Comparison of ENCODE assay signal across 21 cellular contexts in the genomic region with DNA sequence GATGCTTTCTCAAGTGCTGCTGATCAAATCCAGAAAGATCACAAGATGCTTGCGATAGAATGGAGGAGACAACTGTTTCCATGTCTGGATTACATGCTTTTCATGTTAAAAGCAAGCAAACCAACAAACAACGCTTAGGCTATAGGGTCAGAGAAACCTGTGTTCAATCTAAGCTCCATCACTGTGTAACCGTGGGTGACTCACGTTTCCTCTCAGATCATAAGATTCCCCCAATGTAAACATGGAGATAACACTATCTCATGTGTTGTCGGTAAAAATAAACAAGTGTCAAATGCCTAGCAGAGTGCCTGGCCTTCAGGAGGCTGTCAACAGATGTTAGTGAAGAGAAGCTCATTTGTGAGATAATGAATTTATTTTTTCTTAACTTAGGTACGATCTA.
DNase-seq lines count a peak whose midpoint lies in the region; ATAC-seq, FAIRE-seq and TF ChIP-seq lines count a peak whose summit lies in the region.
"Had no signal": no experiment of that assay in that cellular context is flagged by ENCODE, and none has a peak within 500 bp of the region (broad histone marks: within the 10 kb centered on the region; RNA-seq: fewer than 3 reads in every experiment).

No MANE protein-coding gene starts in this region.

- TF ChIP-seq RAD21 in A549 (conservative IDR thresholded peaks at IDR 0.05 in 1 of 2, IDR thresholded peaks at IDR 0.05 in 1 of 2), result no peak

- H3K27ac ChIP-seq in A549, result no peak overlapping the region
- H3K27ac ChIP-seq: cardiac muscle cell, dorsolateral prefrontal cortex, esophagus squamous epithelium, RWPE1, upper lobe of right lung had no signal

- no peak for TF ChIP-seq POLR2A in A549 (IDR thresholded peaks at IDR 0.05; ENCODE audit: low read length)

- no peak overlapping the region for H3K4me3 Mint-ChIP-seq in glutamatergic neuron (ENCODE audit: unreplicated experiment)
- H3K4me3 Mint-ChIP-seq in activated naive CD8-positive, alpha-beta T cell treated with anti-CD3 and anti-CD28 coated beads for 36 hours, result no peak overlapping the region
- H3K4me3 Mint-ChIP-seq: activated CD8-positive, alpha-beta T cell treated with anti-CD3 and anti-CD28 coated beads, Interleukin-2, amount 10 ng/mL, durations not matched to agents 7 days and 5 days; CD8-positive, alpha-beta T cell; stimulated activated naive CD8-positive, alpha-beta T cell treated with anti-CD3 and anti-CD28 coated beads, Interleukin-15, Interleukin-2, amounts not matched to agents 100 ng/mL and 50 ng/mL, for 24 hours had no signal

- DNase-seq in A549 (ENCODE audit: low read depth in 1 of 2, low spot score in 1 of 2) (peak in 1 of 2 experiments; percentile 11), HFF-Myc (ENCODE audit: extremely low read depth, low read depth) (peak; percentile 79), SK-N-DZ (ENCODE audit: low spot score) (peak; percentile 27), fibroblast of villous mesenchyme (ENCODE audit: low read depth) (peak; percentile 93), iPS-NIHi11 (ENCODE audit: low spot score) (no peak), glutamatergic neuron (no peak)
- DNase-seq in activated naive CD8-positive, alpha-beta T cell treated with anti-CD3 and anti-CD28 coated beads for 36 hours, result no peak
- DNase-seq: activated CD8-positive, alpha-beta T cell treated with anti-CD3 and anti-CD28 coated beads, Interleukin-2, amount 10 ng/mL, durations not matched to agents 7 days and 5 days; CD8-positive, alpha-beta T cell; dorsolateral prefrontal cortex; esophagus squamous epithelium; KG1; left colon; NCI-H1105; NK-92 treated with Interleukin-12 subunit alpha and Interleukin-12 subunit beta, amount 100 ng/mL, for 24 hours; T-helper 1 cell; upper lobe of right lung had no signal

- peak; percentile 54 for FAIRE-seq in A549 (lab: Jason Lieb, UNC)

- H3K4me1 Mint-ChIP-seq in glutamatergic neuron (ENCODE audit: low read depth, unreplicated experiment), result peaks cover 4% of the 10 kb centered on the region
- no peaks in the 10 kb centered on the region for H3K4me1 Mint-ChIP-seq in activated naive CD8-positive, alpha-beta T cell treated with anti-CD3 and anti-CD28 coated beads for 36 hours

- ATAC-seq in A549 (peak; percentile 61 to 70; a peak in 3 of 6 replicates), GM18519 (IDR thresholded peaks at IDR 0.05; ENCODE audit: low FRiP score, unreplicated experiment) (no peak)
- ATAC-seq: activated CD8-positive, alpha-beta T cell treated with anti-CD3 and anti-CD28 coated beads, Interleukin-2, amount 10 ng/mL, durations not matched to agents 7 days and 5 days; CD8-positive, alpha-beta T cell; left colon; upper lobe of right lung had no signal

- POLR2A ChIA-PET in A549 (lab: Yijun Ruan, JAX), result no interaction called here

- no peak overlapping the region for H3K4me3 ChIP-seq in A549
- H3K4me3 ChIP-seq in HFF-Myc (replicated peaks; ENCODE audit: low read depth, low read length), result no peak overlapping the region
- H3K4me3 ChIP-seq in fibroblast of villous mesenchyme (ENCODE audit: low read depth, low read length), result no peak overlapping the region
- H3K4me3 ChIP-seq: cardiac muscle cell, dorsolateral prefrontal cortex, esophagus squamous epithelium, upper lobe of right lung had no signal

- CTCF ChIA-PET in A549 (lab: Yijun Ruan, JAX), result interaction anchor here (1.7 kb wide), 1 partner anchor 9 kb away, joined by 4 read pairs; no protein-coding TSS in a partner anchor

- no peak for TF ChIP-seq EP300 in A549 (IDR thresholded peaks at IDR 0.05)

- H3K27ac Mint-ChIP-seq in glutamatergic neuron (ENCODE audit: unreplicated experiment), result no peak overlapping the region
- H3K27ac Mint-ChIP-seq in activated naive CD8-positive, alpha-beta T cell treated with anti-CD3 and anti-CD28 coated beads for 36 hours, result no peak overlapping the region
- H3K27ac Mint-ChIP-seq: activated CD8-positive, alpha-beta T cell treated with anti-CD3 and anti-CD28 coated beads, Interleukin-2, amount 10 ng/mL, durations not matched to agents 7 days and 5 days; CD8-positive, alpha-beta T cell; stimulated activated naive CD8-positive, alpha-beta T cell treated with anti-CD3 and anti-CD28 coated beads, Interleukin-15, Interleukin-2, amounts not matched to agents 100 ng/mL and 50 ng/mL, for 24 hours had no signal

- 0 out of 3 replicates have a peak overlapping the region, but pooled peaks have one; percentile 4 for H3K4me2 ChIP-seq in A549

- peaks cover 3% of the 10 kb centered on the region; the same call in 1 of the 3 replicates for H3K9me3 ChIP-seq in A549
- H3K9me3 ChIP-seq: esophagus squamous epithelium, upper lobe of right lung had no signal

- no peak for TF ChIP-seq CTCF in A549 (IDR thresholded peaks at IDR 0.05)
- no peak for TF ChIP-seq CTCF in HFF-Myc (IDR thresholded peaks at IDR 0.05; ENCODE audit: low read depth, low read length, missing control alignments)
- TF ChIP-seq CTCF in fibroblast of villous mesenchyme (IDR thresholded peaks at IDR 0.05; ENCODE audit: insufficient read depth, low read depth, low read length), result no peak
- TF ChIP-seq CTCF in glutamatergic neuron (IDR thresholded peaks at IDR 0.05; ENCODE audit: partially characterized antibody, unreplicated experiment), result no peak

- H3K36me3 Mint-ChIP-seq in glutamatergic neuron (ENCODE audit: unreplicated experiment), result peaks cover 13% of the 10 kb centered on the region
- no peaks in the 10 kb centered on the region for H3K36me3 Mint-ChIP-seq in activated naive CD8-positive, alpha-beta T cell treated with anti-CD3 and anti-CD28 coated beads for 36 hours
- H3K36me3 Mint-ChIP-seq: CD8-positive, alpha-beta T cell had no signal

- peaks cover 1% of the 10 kb centered on the region for H3K9me3 Mint-ChIP-seq in glutamatergic neuron (ENCODE audit: unreplicated experiment)
- no peaks in the 10 kb centered on the region for H3K9me3 Mint-ChIP-seq in activated naive CD8-positive, alpha-beta T cell treated with anti-CD3 and anti-CD28 coated beads for 36 hours

- H3K27me3 Mint-ChIP-seq in glutamatergic neuron (ENCODE audit: unreplicated experiment), result peaks cover 1% of the 10 kb centered on the region
- H3K27me3 Mint-ChIP-seq in activated naive CD8-positive, alpha-beta T cell treated with anti-CD3 and anti-CD28 coated beads for 36 hours, result peaks cover 4% of the 10 kb centered on the region

- WGBS in A549 (ENCODE audit: missing lambda C conversion rate), result 4% methylated on average over 6 of the region's 6 CpGs

- H3K4me1 ChIP-seq in A549, result peaks cover 8% of the 10 kb centered on the region; the same call in 1 of the 3 replicates
- H3K4me1 ChIP-seq: esophagus squamous epithelium, upper lobe of right lung had no signal

TF ChIP-seq in A549, 52 proteins besides CTCF, POLR2A, EP300 and RAD21:
- TF ChIP-seq MYC (IDR thresholded peaks at IDR 0.05; ENCODE audit: borderline replicate concordance, low read length) (no peak), FOXS1 (CRISPR knock-in tag; IDR thresholded peaks at IDR 0.05) (0 out of 2 replicates have a peak, but pooled peaks have one; percentile 37)

Comparison
In these comparisons a context has a peak if more than half of its experiments do, and no peak if none do; other contexts are left out.
1. DNase-seq: peak in HFF-Myc (single experiment), SK-N-DZ (single experiment) and fibroblast of villous mesenchyme (single experiment); none in iPS-NIHi11 (single experiment), glutamatergic neuron (single experiment) and activated naive CD8-positive, alpha-beta T cell treated with anti-CD3 and anti-CD28 coated beads for 36 hours (single experiment).